Comparison of ENCODE assay signal across 8 cellular contexts in the genomic region with DNA sequence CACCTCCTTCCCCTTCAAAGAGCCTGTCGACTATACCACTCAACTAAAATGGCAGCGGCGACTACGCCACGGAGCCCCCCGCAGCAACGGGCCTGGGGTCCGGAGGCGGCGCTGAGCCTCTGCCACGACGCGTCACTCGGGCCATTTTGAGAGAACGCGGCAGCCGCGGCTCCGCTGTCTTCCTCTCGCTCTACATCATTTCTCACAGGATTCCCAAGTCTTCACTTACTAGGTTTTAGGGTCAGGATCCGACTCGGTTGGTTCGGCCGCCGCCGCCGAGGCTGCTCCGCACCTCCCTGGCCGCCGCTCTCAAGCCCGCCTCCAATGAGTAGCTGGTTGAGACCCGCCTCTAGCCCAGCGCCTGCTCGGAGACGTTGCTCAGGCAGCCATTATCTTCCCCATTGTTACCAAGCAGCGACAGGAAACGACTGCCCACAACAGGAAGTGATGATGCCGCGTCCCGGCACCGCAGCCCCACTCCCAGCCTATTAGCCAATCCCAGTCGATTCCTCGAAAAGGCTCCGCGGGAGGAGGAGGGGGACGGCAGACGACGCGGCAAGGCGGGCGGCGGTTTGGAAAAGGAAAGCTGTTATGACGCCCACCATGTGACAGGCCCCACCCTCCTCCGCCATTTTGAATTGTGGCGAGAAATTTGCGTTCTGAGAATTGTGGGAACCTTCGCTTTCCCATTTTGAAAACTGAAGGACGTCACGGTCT. TPM values are rescaled to one million over a fixed set of nuclear protein-coding genes. Genes with fewer than 3 reads are reported as not detected.
DNase-seq lines count a peak whose midpoint lies in the region; ATAC-seq and TF ChIP-seq lines count a peak whose summit lies in the region.

A gene with protein sequence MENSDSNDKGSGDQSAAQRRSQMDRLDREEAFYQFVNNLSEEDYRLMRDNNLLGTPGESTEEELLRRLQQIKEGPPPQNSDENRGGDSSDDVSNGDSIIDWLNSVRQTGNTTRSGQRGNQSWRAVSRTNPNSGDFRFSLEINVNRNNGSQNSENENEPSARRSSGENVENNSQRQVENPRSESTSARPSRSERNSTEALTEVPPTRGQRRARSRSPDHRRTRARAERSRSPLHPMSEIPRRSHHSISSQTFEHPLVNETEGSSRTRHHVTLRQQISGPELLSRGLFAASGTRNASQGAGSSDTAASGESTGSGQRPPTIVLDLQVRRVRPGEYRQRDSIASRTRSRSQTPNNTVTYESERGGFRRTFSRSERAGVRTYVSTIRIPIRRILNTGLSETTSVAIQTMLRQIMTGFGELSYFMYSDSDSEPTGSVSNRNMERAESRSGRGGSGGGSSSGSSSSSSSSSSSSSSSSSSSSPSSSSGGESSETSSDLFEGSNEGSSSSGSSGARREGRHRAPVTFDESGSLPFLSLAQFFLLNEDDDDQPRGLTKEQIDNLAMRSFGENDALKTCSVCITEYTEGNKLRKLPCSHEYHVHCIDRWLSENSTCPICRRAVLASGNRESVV (minus strand): TSS at position 432 of the 717 bp plus-strand sequence. CDS start 18,647 bp downstream, outside the sequence.

- H3K27me3 Mint-ChIP-seq in activated naive CD4-positive, alpha-beta T cell treated with anti-CD3 and anti-CD28 coated beads, Interleukin-2, amount 50 U/mL, for 24 hours, result no peaks in the 10 kb centered on the region

- ATAC-seq in HG02588 (IDR thresholded peaks at IDR 0.05; ENCODE audit: unreplicated experiment), result peak; percentile 98
- peak; percentile 98 for ATAC-seq in SK-N-SH treated with all-trans-retinoic acid at 6 μM for 48 hours

- TF ChIP-seq CTCF in GM06990 (IDR thresholded peaks at IDR 0.05; ENCODE audit: insufficient read depth, low read length, poor library complexity, severe bottlenecking) (no peak), suprapubic skin (IDR thresholded peaks at IDR 0.05) (no peak)

- H3K4me1 Mint-ChIP-seq in activated naive CD4-positive, alpha-beta T cell treated with anti-CD3 and anti-CD28 coated beads, Interleukin-2, amount 50 U/mL, for 24 hours, result peaks cover 31% of the 10 kb centered on the region

- TF ChIP-seq EP300 in suprapubic skin (IDR thresholded peaks at IDR 0.05), result no peak

- peak within 1 kb of the TSS; percentile 99 for H3K4me3 Mint-ChIP-seq in activated naive CD4-positive, alpha-beta T cell treated with anti-CD3 and anti-CD28 coated beads, Interleukin-2, amount 50 U/mL, for 24 hours

- H3K9me3 Mint-ChIP-seq in activated naive CD4-positive, alpha-beta T cell treated with anti-CD3 and anti-CD28 coated beads, Interleukin-2, amount 50 U/mL, for 24 hours, result no peaks in the 10 kb centered on the region

- H3K9me3 ChIP-seq in suprapubic skin, result no peaks in the 10 kb centered on the region

- 39% methylated on average over 42 of the region's 59 CpGs for WGBS in suprapubic skin

- peaks cover 3% of the 10 kb centered on the region for H3K36me3 Mint-ChIP-seq in activated naive CD4-positive, alpha-beta T cell treated with anti-CD3 and anti-CD28 coated beads, Interleukin-2, amount 50 U/mL, for 24 hours

- H3K27me3 ChIP-seq in GM06990 (replicated peaks; ENCODE audit: control insufficient read depth, insufficient read depth, low read length) (no peaks in the 10 kb centered on the region), suprapubic skin (no peaks in the 10 kb centered on the region)

- TF ChIP-seq POLR2A in suprapubic skin (IDR thresholded peaks at IDR 0.05), result peak; percentile 35 to 81

- peak within 1 kb of the TSS; percentile 97 for H3K27ac ChIP-seq in suprapubic skin

- H3K4me3 ChIP-seq in GM06990 (replicated peaks; ENCODE audit: low read depth, low read length), result peak within 1 kb of the TSS; percentile 68
- H3K4me3 ChIP-seq in suprapubic skin, result peak within 1 kb of the TSS; percentile 76

- H3K36me3 ChIP-seq in GM06990 (ENCODE audit: control insufficient read depth, insufficient read depth, low read length) (no peaks in the 10 kb centered on the region), suprapubic skin (no peaks in the 10 kb centered on the region)

- peak within 1 kb of the TSS; percentile 100 for H3K27ac Mint-ChIP-seq in activated naive CD4-positive, alpha-beta T cell treated with anti-CD3 and anti-CD28 coated beads, Interleukin-2, amount 50 U/mL, for 24 hours

- DNase-seq in GM06990 (ENCODE audit: extremely low read depth, insufficient read length) (peak; percentile 93), NCI-H1092 (lab: John Stamatoyannopoulos, UW) (peak; percentile 96), globus pallidus (ENCODE audit: low spot score) (peak; percentile 95), nucleus accumbens (lab: John Stamatoyannopoulos, UW) (peak; percentile 20 to 95 (median 88)), suprapubic skin (ENCODE audit: low spot score in 2 of 2) (peak; percentile 95)

- H3K4me1 ChIP-seq in suprapubic skin, result peaks cover 11% of the 10 kb centered on the region

TF ChIP-seq in SK-N-SH treated with all-trans-retinoic acid at 6 μM for 48 hours, 23 proteins besides CTCF, POLR2A, EP300 and RAD21:
- no peak for TF ChIP-seq RARB (CRISPR knock-in tag; IDR thresholded peaks at IDR 0.05)
- no peak for TF ChIP-seq SNAI2 (CRISPR knock-in tag; IDR thresholded peaks at IDR 0.05)
- TF ChIP-seq PPARA (CRISPR knock-in tag; IDR thresholded peaks at IDR 0.05; ENCODE audit: borderline replicate concordance), result no peak
- no peak for TF ChIP-seq OSR1 (CRISPR knock-in tag; IDR thresholded peaks at IDR 0.05)
- no peak for TF ChIP-seq TCF4 (CRISPR knock-in tag; IDR thresholded peaks at IDR 0.05; ENCODE audit: borderline replicate concordance)
- TF ChIP-seq ZNF8 (CRISPR knock-in tag; IDR thresholded peaks at IDR 0.05), result no peak
- no peak for TF ChIP-seq GLIS3 (CRISPR knock-in tag; IDR thresholded peaks at IDR 0.05)
- no peak for TF ChIP-seq CSRNP3 (CRISPR knock-in tag; IDR thresholded peaks at IDR 0.05)

RNA-seq across cellular contexts. Expression of the gene that starts here (rescaled TPM):
- 10 to 100 TPM; 20.8 to 31.3 (median 25.2) TPM for total RNA-seq in suprapubic skin

Comparison
In these comparisons a context has a peak if more than half of its experiments do, and no peak if none do; other contexts are left out.
1. Peak in every context shown above with its lines: DNase-seq, ATAC-seq, H3K4me3 ChIP-seq and H3K27ac ChIP-seq.